In genomic region chr7:4235596-4235995, GRCh38 we compare ENCODE assay signal across 16 cellular contexts.
"Had no signal": no experiment of that assay in that cellular context is flagged by ENCODE, and none has a peak within 500 bp of the region (broad histone marks: within the 10 kb centered on the region; RNA-seq: fewer than 3 reads in every experiment).

No MANE protein-coding gene starts in this region.

- H3K4me3 ChIP-seq: thyroid gland had no signal

- H3K36me3 ChIP-seq: thyroid gland had no signal

- DNase-seq: activated CD8-positive, alpha-beta memory T cell treated with anti-CD3 and anti-CD28 coated beads, Interleukin-2, amount 50 U/mL, for 4 hours; activated naive CD4-positive, alpha-beta T cell treated with Interleukin-2 at 50 U/mL for 16 hours; activated naive CD8-positive, alpha-beta T cell treated with anti-CD3 and anti-CD28 coated beads, Interleukin-2, amount 10 ng/mL, durations not matched to agents 7 days and 5 days; activated T-cell treated with anti-CD3 and anti-CD28 coated beads, Interleukin-2, amount 50 U/mL, for 24 hours; amygdala; cerebellar nuclear complex; effector CD4-positive, alpha-beta T cell; erythroblast; foreskin fibroblast; stimulated activated CD4-positive, alpha-beta T cell treated with anti-CD3 and anti-CD28 coated beads, Interleukin-1b, Interleukin-23, amount 100 ng/mL, for 48 hours; substantia nigra; T-helper 9 cell; thyroid gland had no signal

- H3K27ac ChIP-seq: thyroid gland had no signal

- H3K27me3 ChIP-seq: thyroid gland had no signal

- H3K9me3 ChIP-seq: thyroid gland had no signal

- ATAC-seq: activated T-helper 17 cell treated with anti-CD3 and anti-CD28 coated beads, Interleukin-2, amount 50 U/mL, for 72 hours had no signal

- H3K4me1 ChIP-seq: thyroid gland had no signal

- FAIRE-seq: bronchial epithelial cell, endometrium had no signal
